ENCODE assay signal across 14 cellular contexts in genomic region chr18:36281941-36282340, GRCh38. TPM values are rescaled to one million over a fixed set of nuclear protein-coding genes. Genes with fewer than 3 reads are reported as not detected.
DNase-seq lines count a peak whose midpoint lies in the region; TF ChIP-seq lines count a peak whose summit lies in the region.
"Had no signal": no experiment of that assay in that cellular context is flagged by ENCODE, and none has a peak within 500 bp of the region (broad histone marks: within the 10 kb centered on the region; RNA-seq: fewer than 3 reads in every experiment).

No MANE protein-coding gene starts in this region.

- H3K4me3 ChIP-seq in A673 (ENCODE audit: low read depth, low read length, poor library complexity, severe bottlenecking): no peak overlapping the region
- H3K4me3 ChIP-seq in LNCaP clone FGC (ENCODE audit: low read depth, low read length): no peak overlapping the region
- H3K4me3 ChIP-seq in brain microvascular endothelial cell (ENCODE audit: low read depth, low read length): no peak overlapping the region
- H3K4me3 ChIP-seq in ascending aorta: no peak overlapping the region
- H3K4me3 ChIP-seq: A549 had no signal

- CTCF ChIA-PET in A673 (lab: Charles Lee): interaction anchor here (1.0 kb wide), 1 partner anchor 264 kb away, joined by 4 read pairs; no protein-coding TSS in a partner anchor

- H3K27ac ChIP-seq in A673 (ENCODE audit: low read depth, low read length, poor library complexity, severe bottlenecking) (no peak overlapping the region), brain microvascular endothelial cell (no peak overlapping the region), ascending aorta (no peak overlapping the region)
- H3K27ac ChIP-seq: A549 had no signal

- TF ChIP-seq CTCF in A673 (conservative IDR thresholded peaks at IDR 0.05; ENCODE audit: low read depth, low read length): no peak
- peak; percentile 30; the same call in 1 of the 2 replicates for TF ChIP-seq CTCF in LNCaP clone FGC (IDR thresholded peaks at IDR 0.05; ENCODE audit: control insufficient read depth, extremely low read depth, insufficient read depth)
- TF ChIP-seq CTCF in brain microvascular endothelial cell (IDR thresholded peaks at IDR 0.05; ENCODE audit: low read depth, low read length, missing control alignments): peak; percentile 5
- TF ChIP-seq CTCF in ascending aorta (IDR thresholded peaks at IDR 0.05): no peak

- no TSS peak for BruUV-seq in A673 (replicated peaks; lab: Mats Ljungman, UMichigan)

- H3K36me3 ChIP-seq in A673 (ENCODE audit: insufficient read depth, low read length, poor library complexity, severe bottlenecking) (no peaks in the 10 kb centered on the region), brain microvascular endothelial cell (replicated peaks) (no peaks in the 10 kb centered on the region), ascending aorta (no peaks in the 10 kb centered on the region)

- intact Hi-C loops in A673 (cut with micrococcal nuclease; ENCODE audit: unreplicated experiment) (loop anchor here (10.0 kb wide), 2 partner anchors 473 to 877 kb away; no protein-coding TSS in a partner anchor), ascending aorta (cut with DNase I) (loop anchor here (5.0 kb wide), 3 partner anchors 95 to 525 kb away; partner anchors contain the start of gene MOCOS)

- no peaks in the 10 kb centered on the region for H3K4me1 ChIP-seq in A673 (ENCODE audit: insufficient read depth, low read length, poor library complexity, severe bottlenecking)
- H3K4me1 ChIP-seq in ascending aorta: no peaks in the 10 kb centered on the region
- H3K4me1 ChIP-seq: A549 had no signal

- POLR2A ChIA-PET in A673 (lab: Charles Lee; ENCODE audit: low non-redundant PET): no interaction called here

- H3K9me3 ChIP-seq in A673 (ENCODE audit: low read depth, low read length, poor library complexity, severe bottlenecking): no peaks in the 10 kb centered on the region
- H3K9me3 ChIP-seq in ascending aorta: no peaks in the 10 kb centered on the region
- H3K9me3 ChIP-seq: A549 had no signal

- DNase-seq in A673 (ENCODE audit: low spot score) (peak; percentile 15), LNCaP clone FGC (ENCODE audit: low read depth) (no peak), NCI-H345 treated with DMSO at 0.1 percent for 48 hours (lab: John Stamatoyannopoulos, UW; ENCODE audit: unreplicated experiment) (peak; percentile 10), brain microvascular endothelial cell (no peak), ascending aorta (ENCODE audit: low spot score in 2 of 2) (no peak), anterior cingulate cortex (lab: John Stamatoyannopoulos, UW) (no peak), cerebellar nuclear complex (lab: John Stamatoyannopoulos, UW) (no peak), UCSD-AML1 (lab: John Stamatoyannopoulos, UW; ENCODE audit: unreplicated experiment) (no peak)
- DNase-seq: DMS79 treated with DMSO at 0.1 percent for 48 hours, IMR-90, NCI-H146, NCI-H748 treated with DMSO at 0.1 percent for 48 hours, T-helper 2 cell had no signal

- in situ Hi-C loops in brain microvascular endothelial cell (cut with HindIII; ENCODE audit: low pct_ligation_motif_present, low sequenced_read_pairs): no loop called here

- H3K27me3 ChIP-seq in A673 (replicated peaks; ENCODE audit: insufficient read depth, low read depth, low read length, poor library complexity) (peaks cover 46% of the 10 kb centered on the region), brain microvascular endothelial cell (replicated peaks) (peaks cover 14% of the 10 kb centered on the region), ascending aorta (no peaks in the 10 kb centered on the region)

RNA-seq across cellular contexts. Expression of gene FHOD3, which starts 15.6 kb away (rescaled TPM):
- total RNA-seq in A673 (2021) (0.26 and 0.34 TPM in 2 replicates), ascending aorta (12.7 TPM)

Comparison
In these comparisons a context has a peak if more than half of its experiments do, and no peak if none do; other contexts are left out.
1. DNase-seq: peak in A673 (single experiment) and NCI-H345 treated with DMSO at 0.1 percent for 48 hours (single experiment); none in LNCaP clone FGC (single experiment), brain microvascular endothelial cell (single experiment), ascending aorta (0 of 2), anterior cingulate cortex (0 of 58), cerebellar nuclear complex (0 of 2) and UCSD-AML1 (single experiment).
2. CTCF ChIP-seq: peak in LNCaP clone FGC (single experiment) and brain microvascular endothelial cell (single experiment); none in A673 (single experiment) and ascending aorta (0 of 3).
3. RNA of gene FHOD3, which starts 15.6 kb away (total RNA-seq): 12.7 TPM in ascending aorta (single experiment); 0.26 to 0.34 TPM in A673; every median in the first group is over 10 times any median in the second.